In genomic region chr1:45892068-45892785, GRCh38 we compare ENCODE assay signal across 9 cellular contexts.
A peak's percentile ranks its signal among the peaks of the same experiment; 100 is the strongest.
DNase-seq lines count a peak whose midpoint lies in the region; ATAC-seq and TF ChIP-seq lines count a peak whose summit lies in the region.
"Had no signal": no experiment of that assay in that cellular context is flagged by ENCODE, and none has a peak within 500 bp of the region (broad histone marks: within the 10 kb centered on the region; RNA-seq: fewer than 3 reads in every experiment).

No MANE protein-coding gene starts in this region.

- no peaks in the 10 kb centered on the region for H3K27me3 ChIP-seq in stomach smooth muscle (ENCODE audit: control insufficient read depth in 1 of 2, insufficient read depth in 2 of 2, low read length in 2 of 2)

- peak overlapping the region; percentile 38 to 47 for H3K9ac ChIP-seq in stomach smooth muscle (ENCODE audit: low read length in 2 of 2)

- H3K36me3 ChIP-seq in stomach smooth muscle (ENCODE audit: control insufficient read depth in 2 of 2, insufficient read depth in 2 of 2, low read length in 2 of 2) = no peaks in the 10 kb centered on the region

- DNase-seq in HS-5 (ENCODE audit: low read depth) = peak; percentile 91
- peak; percentile 91 to 96 for DNase-seq in cardiac fibroblast (ENCODE audit: low read depth in 2 of 2)
- peak; percentile 94 for DNase-seq in kidney tubule cell (ENCODE audit: low spot score)
- DNase-seq in C1 segment of cervical spinal cord (lab: John Stamatoyannopoulos, UW) = no peak
- DNase-seq in NCI-H2029 treated with DMSO at 0.1 percent for 48 hours (lab: John Stamatoyannopoulos, UW) = no peak
- DNase-seq in activated T-cell treated with anti-CD3 and anti-CD28 coated beads, Interleukin-2, amount 50 U/mL, for 48 hours = no peak
- DNase-seq: SIG-M5 had no signal

- H3K4me3 ChIP-seq in cardiac fibroblast (replicated peaks in 1 of 2; ENCODE audit: low read depth in 2 of 2, low read length in 2 of 2) (no peak overlapping the region), stomach smooth muscle (ENCODE audit: low read length in 2 of 2) (peak overlapping the region; percentile 3 to 6)

- peak overlapping the region; percentile 56 for H3K27ac ChIP-seq in stomach smooth muscle (ENCODE audit: low read length)

- TF ChIP-seq CTCF in cardiac fibroblast (IDR thresholded peaks at IDR 0.05; ENCODE audit: low read depth, low read length) = no peak

- no peaks in the 10 kb centered on the region for H3K9me3 ChIP-seq in stomach smooth muscle (ENCODE audit: control insufficient read depth in 2 of 2, low read length in 2 of 2)

- ATAC-seq in HG03039 (IDR thresholded peaks at IDR 0.05; ENCODE audit: unreplicated experiment) = no peak

- H3K4me1 ChIP-seq in stomach smooth muscle (ENCODE audit: control insufficient read depth, insufficient read depth, low read length) = no peaks in the 10 kb centered on the region

Comparison
In these comparisons a context has a peak if more than half of its experiments do, and no peak if none do; other contexts are left out.
1. DNase-seq: peak in HS-5 (single experiment), cardiac fibroblast (2 of 2) and kidney tubule cell (single experiment); none in C1 segment of cervical spinal cord (0 of 14), NCI-H2029 treated with DMSO at 0.1 percent for 48 hours (single experiment) and activated T-cell treated with anti-CD3 and anti-CD28 coated beads, Interleukin-2, amount 50 U/mL, for 48 hours (0 of 2).
2. H3K4me3 ChIP-seq: peak in stomach smooth muscle (2 of 2); none in cardiac fibroblast (0 of 2).